Comparison of ENCODE assay signal across 8 cellular contexts in genomic region chr1:56644064-56644940, GRCh38. TPM values are rescaled to one million over a fixed set of nuclear protein-coding genes. Genes with fewer than 3 reads are reported as not detected.
A peak's percentile ranks its signal among the peaks of the same experiment; 100 is the strongest.
DNase-seq lines count a peak whose midpoint lies in the region; ATAC-seq and TF ChIP-seq lines count a peak whose summit lies in the region.

No MANE protein-coding gene starts in this region.

- no peaks in the 10 kb centered on the region for H3K4me1 ChIP-seq in mucosa of stomach (ENCODE audit: control insufficient read depth, insufficient read depth, low read length)

- no peaks in the 10 kb centered on the region for H3K9me3 Mint-ChIP-seq in endothelial cell (ENCODE audit: unreplicated experiment)

- H3K36me3 Mint-ChIP-seq in endothelial cell (ENCODE audit: low read depth, unreplicated experiment) = no peaks in the 10 kb centered on the region

- TF ChIP-seq CTCF in endothelial cell (IDR thresholded peaks at IDR 0.05; ENCODE audit: unreplicated experiment) = no peak

- H3K9ac ChIP-seq in mucosa of stomach (ENCODE audit: low read length) = peak overlapping the region; percentile 55

- DNase-seq in ELF-1 (ENCODE audit: low read depth, low spot score) (peak; percentile 26), NCI-H460 (ENCODE audit: extremely low read depth, low read depth) (peak; percentile 86), endothelial cell (ENCODE audit: low spot score) (peak; percentile 11), pons (ENCODE audit: low spot score) (no peak), HuH-7 (ENCODE audit: low spot score) (no peak)
- DNase-seq in stimulated activated CD8-positive, alpha-beta memory T cell treated with anti-CD3 and anti-CD28 coated beads, Interleukin-4, amount 100 ng/mL, for 48 hours = no peak

- peaks cover 24% of the 10 kb centered on the region for H3K27me3 ChIP-seq in mucosa of stomach (ENCODE audit: control insufficient read depth, insufficient read depth, low read length)

- no peaks in the 10 kb centered on the region for H3K9me3 ChIP-seq in mucosa of stomach (ENCODE audit: control insufficient read depth, low read length)

- H3K4me3 ChIP-seq in mucosa of stomach (ENCODE audit: low read length) = peak overlapping the region; percentile 31

- ATAC-seq in HG03196 (IDR thresholded peaks at IDR 0.05; ENCODE audit: unreplicated experiment) = no peak

- peaks cover 1% of the 10 kb centered on the region for H3K27me3 Mint-ChIP-seq in endothelial cell (ENCODE audit: unreplicated experiment)

- H3K4me3 Mint-ChIP-seq in endothelial cell (ENCODE audit: unreplicated experiment) = peak overlapping the region; percentile 98

- H3K36me3 ChIP-seq in mucosa of stomach (ENCODE audit: control insufficient read depth, insufficient read depth, low read length) = no peaks in the 10 kb centered on the region

- H3K4me1 Mint-ChIP-seq in endothelial cell (ENCODE audit: unreplicated experiment) = peaks cover 13% of the 10 kb centered on the region

- peak overlapping the region; percentile 28 for H3K27ac Mint-ChIP-seq in endothelial cell (ENCODE audit: unreplicated experiment)

RNA-seq across cellular contexts. Expression of gene PRKAA2, which starts 0.8 kb away (rescaled TPM):
- 54.7 and 62.4 TPM in 2 replicates for total RNA-seq in NCI-H460 (2014; rRNA removed; shearing (Covaris generic))
- 15.8 and 24.4 TPM in 2 replicates for polyA plus RNA-seq in NCI-H460 (2014; cell fraction: nucleus; rRNA removed)
- 2.4 TPM for total RNA-seq in endothelial cell (ENCODE audit: unreplicated experiment)

Comparison
In these comparisons a context has a peak if more than half of its experiments do, and no peak if none do; other contexts are left out.
1. DNase-seq: peak in ELF-1 (single experiment), NCI-H460 (single experiment) and endothelial cell (single experiment); none in pons (single experiment), stimulated activated CD8-positive, alpha-beta memory T cell treated with anti-CD3 and anti-CD28 coated beads, Interleukin-4, amount 100 ng/mL, for 48 hours (single experiment) and HuH-7 (single experiment).
2. RNA of gene PRKAA2, which starts 0.8 kb away (total RNA-seq): 54.7 to 62.4 TPM in NCI-H460; 2.4 TPM in endothelial cell (single experiment); every median in the first group is over 10 times any median in the second.